Comparison of ENCODE assay signal across 9 cellular contexts in genomic region chr16:8572919-8573724, GRCh38. TPM values are rescaled to one million over a fixed set of nuclear protein-coding genes. Genes with fewer than 3 reads are reported as not detected.
DNase-seq lines count a peak whose midpoint lies in the region; ATAC-seq, FAIRE-seq and TF ChIP-seq lines count a peak whose summit lies in the region.
"Had no signal": no experiment of that assay in that cellular context is flagged by ENCODE, and none has a peak within 500 bp of the region (broad histone marks: within the 10 kb centered on the region; RNA-seq: fewer than 3 reads in every experiment).

No MANE protein-coding gene starts in this region.

- no peaks in the 10 kb centered on the region for H3K36me3 ChIP-seq in small intestine (ENCODE audit: control insufficient read depth in 2 of 2, insufficient read depth in 2 of 2, low read length in 2 of 2)

- no peaks in the 10 kb centered on the region for H3K9me3 Mint-ChIP-seq in activated naive CD8-positive, alpha-beta T cell treated with anti-CD3 and anti-CD28 coated beads for 36 hours
- H3K9me3 Mint-ChIP-seq in activated naive CD8-positive, alpha-beta T cell treated with anti-CD3 and anti-CD28 coated beads, Interleukin-2, amount 50 U/mL, for 24 hours, result no peaks in the 10 kb centered on the region
- no peaks in the 10 kb centered on the region for H3K9me3 Mint-ChIP-seq in chondrocyte (ENCODE audit: low read depth)
- H3K9me3 Mint-ChIP-seq in neural crest cell, result no peaks in the 10 kb centered on the region
- H3K9me3 Mint-ChIP-seq: dendritic cell treated with granulocyte-macrophage colony-stimulating factor and Interleukin-4, amounts not matched to agents 40 ng/mL and 50 ng/mL, for 4 days had no signal

- H3K36me3 Mint-ChIP-seq in activated naive CD8-positive, alpha-beta T cell treated with anti-CD3 and anti-CD28 coated beads for 36 hours, result no peaks in the 10 kb centered on the region
- H3K36me3 Mint-ChIP-seq in activated naive CD8-positive, alpha-beta T cell treated with anti-CD3 and anti-CD28 coated beads, Interleukin-2, amount 50 U/mL, for 24 hours (ENCODE audit: low read depth), result no peaks in the 10 kb centered on the region
- H3K36me3 Mint-ChIP-seq in chondrocyte (ENCODE audit: low read depth) (no peaks in the 10 kb centered on the region), neural crest cell (ENCODE audit: low read depth) (no peaks in the 10 kb centered on the region)

- TF ChIP-seq CTCF in chondrocyte (IDR thresholded peaks at IDR 0.05), result peak; percentile 75
- TF ChIP-seq CTCF in neural crest cell (conservative IDR thresholded peaks at IDR 0.05), result peak; percentile 72

- DNase-seq in activated naive CD8-positive, alpha-beta T cell treated with anti-CD3 and anti-CD28 coated beads for 36 hours, result no peak
- no peak for DNase-seq in activated naive CD8-positive, alpha-beta T cell treated with anti-CD3 and anti-CD28 coated beads, Interleukin-2, amount 50 U/mL, for 24 hours
- DNase-seq in NCI-H2227 (lab: John Stamatoyannopoulos, UW; ENCODE audit: unreplicated experiment) (peak; percentile 41), chondrocyte (ENCODE audit: low spot score) (no peak), neural crest cell (ENCODE audit: low read depth, low spot score) (no peak), NCI-H2029 treated with DMSO at 0.1 percent for 48 hours (lab: John Stamatoyannopoulos, UW) (no peak), small intestine (no peak)
- DNase-seq in activated CD8-positive, alpha-beta memory T cell treated with anti-CD3 and anti-CD28 coated beads for 24 hours, result no peak

- H3K27me3 Mint-ChIP-seq in activated naive CD8-positive, alpha-beta T cell treated with anti-CD3 and anti-CD28 coated beads for 36 hours, result peaks cover 29% of the 10 kb centered on the region
- peaks cover 22% of the 10 kb centered on the region for H3K27me3 Mint-ChIP-seq in activated naive CD8-positive, alpha-beta T cell treated with anti-CD3 and anti-CD28 coated beads, Interleukin-2, amount 50 U/mL, for 24 hours
- H3K27me3 Mint-ChIP-seq in chondrocyte (ENCODE audit: low read depth) (peaks cover 19% of the 10 kb centered on the region), neural crest cell (ENCODE audit: low read depth) (peaks cover 3% of the 10 kb centered on the region)

- H3K27ac Mint-ChIP-seq in activated naive CD8-positive, alpha-beta T cell treated with anti-CD3 and anti-CD28 coated beads for 36 hours, result peak overlapping the region; percentile 72
- H3K27ac Mint-ChIP-seq in activated naive CD8-positive, alpha-beta T cell treated with anti-CD3 and anti-CD28 coated beads, Interleukin-2, amount 50 U/mL, for 24 hours, result no peak overlapping the region
- H3K27ac Mint-ChIP-seq in chondrocyte (ENCODE audit: unreplicated experiment) (no peak overlapping the region), neural crest cell (ENCODE audit: unreplicated experiment) (peak overlapping the region; percentile 90)
- H3K27ac Mint-ChIP-seq: dendritic cell treated with granulocyte-macrophage colony-stimulating factor and Interleukin-4, amounts not matched to agents 40 ng/mL and 50 ng/mL, for 4 days had no signal

- no peak overlapping the region for H3K27ac ChIP-seq in small intestine (ENCODE audit: low read depth in 1 of 2, low read length in 1 of 2)

- 32 to 48% (median 34%) methylated on average over 7 of the region's 7 CpGs for WGBS in small intestine, 3 donors

- no peak for FAIRE-seq in small intestine (lab: Jason Lieb, UNC)

- H3K4me3 Mint-ChIP-seq in activated naive CD8-positive, alpha-beta T cell treated with anti-CD3 and anti-CD28 coated beads for 36 hours, result no peak overlapping the region
- H3K4me3 Mint-ChIP-seq in activated naive CD8-positive, alpha-beta T cell treated with anti-CD3 and anti-CD28 coated beads, Interleukin-2, amount 50 U/mL, for 24 hours, result no peak overlapping the region
- H3K4me3 Mint-ChIP-seq in chondrocyte (ENCODE audit: unreplicated experiment) (no peak overlapping the region), neural crest cell (peak overlapping the region; percentile 62)
- H3K4me3 Mint-ChIP-seq: dendritic cell treated with granulocyte-macrophage colony-stimulating factor and Interleukin-4, amounts not matched to agents 40 ng/mL and 50 ng/mL, for 4 days had no signal

- no peak overlapping the region for H3K4me3 ChIP-seq in small intestine (ENCODE audit: low read depth in 1 of 2, low read length in 2 of 2)

- H3K9me3 ChIP-seq in small intestine (ENCODE audit: control insufficient read depth, low read depth), result no peaks in the 10 kb centered on the region

- no peak for ATAC-seq in activated naive CD8-positive, alpha-beta T cell treated with anti-CD3 and anti-CD28 coated beads, Interleukin-2, amount 50 U/mL, for 24 hours

- no peaks in the 10 kb centered on the region for H3K27me3 ChIP-seq in small intestine (ENCODE audit: control insufficient read depth in 2 of 2, insufficient read depth in 2 of 2, low read length in 2 of 2)

- H3K4me1 Mint-ChIP-seq in activated naive CD8-positive, alpha-beta T cell treated with anti-CD3 and anti-CD28 coated beads for 36 hours, result peaks cover 4% of the 10 kb centered on the region
- peaks cover 1% of the 10 kb centered on the region for H3K4me1 Mint-ChIP-seq in activated naive CD8-positive, alpha-beta T cell treated with anti-CD3 and anti-CD28 coated beads, Interleukin-2, amount 50 U/mL, for 24 hours
- H3K4me1 Mint-ChIP-seq in chondrocyte (ENCODE audit: low read depth), result peaks cover 12% of the 10 kb centered on the region
- peaks cover 40% of the 10 kb centered on the region for H3K4me1 Mint-ChIP-seq in neural crest cell

- no peaks in the 10 kb centered on the region for H3K4me1 ChIP-seq in small intestine (ENCODE audit: control insufficient read depth in 2 of 2, insufficient read depth in 1 of 2, low read depth in 1 of 2, low read length in 1 of 2)

RNA-seq across cellular contexts. Expression of gene TMEM114, which starts 17.2 kb away (rescaled TPM):
- not detected for total RNA-seq in activated naive CD8-positive, alpha-beta T cell treated with anti-CD3 and anti-CD28 coated beads for 36 hours
- total RNA-seq in chondrocyte, result not detected in 3 replicates
- not detected in 2 replicates for total RNA-seq in neural crest cell
- not detected for polyA plus RNA-seq in small intestine

RNA-seq across cellular contexts. Expression of gene METTL22, which starts 48.4 kb away (rescaled TPM):
- total RNA-seq in activated naive CD8-positive, alpha-beta T cell treated with anti-CD3 and anti-CD28 coated beads for 36 hours, result 10 to 100 TPM; 25.0 to 26.8 TPM
- total RNA-seq in chondrocyte (33.5 to 39.9 TPM (median 33.9 TPM) in 3 replicates), neural crest cell (52.0 and 57.0 TPM in 2 replicates)
- 10 to 100 TPM; 14.1 to 23.3 (median 14.5) TPM for polyA plus RNA-seq in small intestine

Comparison
In these comparisons a context has a peak if more than half of its experiments do, and no peak if none do; other contexts are left out.
1. H3K27ac Mint-ChIP-seq: peak in activated naive CD8-positive, alpha-beta T cell treated with anti-CD3 and anti-CD28 coated beads for 36 hours (single experiment) and neural crest cell (single experiment); none in activated naive CD8-positive, alpha-beta T cell treated with anti-CD3 and anti-CD28 coated beads, Interleukin-2, amount 50 U/mL, for 24 hours (single experiment) and chondrocyte (single experiment).